ENCODE assay signal across 11 cellular contexts in genomic region chr7:52647046-52647445, GRCh38.
"Had no signal": no experiment of that assay in that cellular context is flagged by ENCODE, and none has a peak within 500 bp of the region (broad histone marks: within the 10 kb centered on the region; RNA-seq: fewer than 3 reads in every experiment).

No MANE protein-coding gene starts in this region.

- H3K36me3 ChIP-seq: HAP-1 had no signal

- H3K27ac Mint-ChIP-seq: GM23338, H9, HFFc6 had no signal

- H3K4me3 Mint-ChIP-seq: GM23338, H9, HFFc6 had no signal

- H3K27ac ChIP-seq: GM23248 had no signal

- DNase-seq: GM23248, GOT3, H7, H9, HCEC 1CT, HFFc6 had no signal

- H3K9me3 Mint-ChIP-seq: H9 had no signal

- H3K4me3 ChIP-seq: GM23248, GM23338, HAP-1 had no signal

- H3K9me3 ChIP-seq: HAP-1 had no signal

- ATAC-seq: GM23338, HCT116 had no signal

- H3K4me1 Mint-ChIP-seq: GM23338 had no signal

- H2AFZ ChIP-seq: GM23248, GM23338 had no signal

- H3K4me1 ChIP-seq: HAP-1 had no signal

- FAIRE-seq: H1, H54 had no signal

- H3K9ac ChIP-seq: GM23248 had no signal

- H3K4me2 ChIP-seq: GM23338 had no signal
